In the genomic region with DNA sequence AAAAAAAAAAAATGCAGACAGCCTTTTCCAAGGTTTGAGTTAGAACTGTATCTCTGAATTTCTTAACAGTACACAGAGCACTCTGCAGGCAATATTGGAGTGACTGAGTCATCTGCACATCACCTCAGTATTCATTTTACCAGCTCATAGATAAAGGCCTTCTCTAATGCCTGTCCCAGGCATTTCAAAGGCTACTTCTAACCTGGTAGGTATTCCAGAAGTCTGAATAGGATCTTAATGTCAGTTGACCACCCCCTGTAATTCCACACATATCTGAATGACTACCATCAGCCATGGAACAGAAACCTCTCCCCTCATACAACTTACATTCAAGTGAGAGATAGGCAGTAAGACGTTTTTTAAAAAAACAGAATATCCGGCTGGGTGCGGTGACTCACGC, we compare ENCODE assay signal across 19 cellular contexts. TPM values are rescaled to one million over a fixed set of nuclear protein-coding genes. Genes with fewer than 3 reads are reported as not detected.
DNase-seq lines count a peak whose midpoint lies in the region; ATAC-seq and TF ChIP-seq lines count a peak whose summit lies in the region.
"Had no signal": no experiment of that assay in that cellular context is flagged by ENCODE, and none has a peak within 500 bp of the region (broad histone marks: within the 10 kb centered on the region; RNA-seq: fewer than 3 reads in every experiment).

No MANE protein-coding gene starts in this region.

- H3K4me3 ChIP-seq in esophagus muscularis mucosa (no peak overlapping the region), sigmoid colon (no peak overlapping the region)
- H3K4me3 ChIP-seq: coronary artery, testis had no signal

- intact Hi-C loops in esophagus muscularis mucosa (cut with DNase I) (no loop called here), sigmoid colon (cut with DNase I) (no loop called here)

- H3K9me3 ChIP-seq in esophagus muscularis mucosa (no peaks in the 10 kb centered on the region), sigmoid colon (no peaks in the 10 kb centered on the region)
- H3K9me3 ChIP-seq: testis had no signal

- peaks cover 8 to 23% (median 21%) of the 10 kb centered on the region in 4 donors for H3K4me1 ChIP-seq in esophagus muscularis mucosa
- peaks cover 0 to 18% (median 17%) of the 10 kb centered on the region in 4 donors for H3K4me1 ChIP-seq in sigmoid colon
- H3K4me1 ChIP-seq: testis had no signal

- ATAC-seq in GM18858 (IDR thresholded peaks at IDR 0.05; ENCODE audit: unreplicated experiment): no peak
- ATAC-seq: activated naive CD8-positive, alpha-beta T cell treated with anti-CD3 and anti-CD28 coated beads, Interleukin-2, amount 50 U/mL, for 24 hours had no signal

- TF ChIP-seq CTCF in esophagus muscularis mucosa (IDR thresholded peaks at IDR 0.05) (no peak), sigmoid colon (IDR thresholded peaks at IDR 0.05) (no peak)

- H3K27ac ChIP-seq in esophagus muscularis mucosa (replicated peaks in 1 of 4): peak overlapping the region; percentile 81 to 87 (median 82)
- peak overlapping the region; percentile 69 to 84 (median 78) for H3K27ac ChIP-seq in sigmoid colon
- H3K27ac ChIP-seq: coronary artery, testis had no signal

- peaks cover 0 to 29% (median 10%) of the 10 kb centered on the region in 4 donors for H3K36me3 ChIP-seq in esophagus muscularis mucosa
- H3K36me3 ChIP-seq in sigmoid colon: peaks cover 0 to 6% (median 2%) of the 10 kb centered on the region in 4 donors

- peak; percentile 53 for DNase-seq in EH (ENCODE audit: low read depth)
- peak; percentile 31 for DNase-seq in RPMI7951 (ENCODE audit: low read depth)
- DNase-seq in esophagus muscularis mucosa (ENCODE audit: extremely low spot score): no peak
- DNase-seq in sigmoid colon: no peak
- no peak for DNase-seq in 8988T
- DNase-seq in erythroblast (lab: John Stamatoyannopoulos, UW): no peak
- no peak for DNase-seq in stimulated activated CD4-positive, alpha-beta T cell treated with anti-CD3 and anti-CD28 coated beads, Interleukin-15, amount 100 ng/mL, for 24 hours
- DNase-seq: activated CD4-positive, alpha-beta T cell treated with anti-CD3 and anti-CD28 coated beads for 48 hours; activated naive CD8-positive, alpha-beta T cell treated with anti-CD3 and anti-CD28 coated beads, Interleukin-2, amount 50 U/mL, for 24 hours; activated T-cell treated with anti-CD3 and anti-CD28 coated beads, Interleukin-2, amount 50 U/mL, for 48 hours; CD4-positive, CD25-positive, alpha-beta regulatory T cell; GF-D8; H9; Karpas-422; NCI-H1694 treated with DMSO at 0.1 percent for 48 hours; T-helper 2 cell; testis had no signal

- 61% methylated on average over 4 of the region's 4 CpGs for WGBS in esophagus muscularis mucosa
- WGBS in sigmoid colon, 2 donors: 78 to 90% methylated on average over 4 of the region's 4 CpGs

- TF ChIP-seq EP300 in esophagus muscularis mucosa (IDR thresholded peaks at IDR 0.05) (no peak), sigmoid colon (IDR thresholded peaks at IDR 0.05) (no peak)

- H3K27me3 ChIP-seq in esophagus muscularis mucosa: no peaks in the 10 kb centered on the region
- H3K27me3 ChIP-seq in sigmoid colon: no peaks in the 10 kb centered on the region
- H3K27me3 ChIP-seq: testis had no signal

- TF ChIP-seq POLR2A in esophagus muscularis mucosa (IDR thresholded peaks at IDR 0.05; ENCODE audit: low read depth) (no peak), sigmoid colon (IDR thresholded peaks at IDR 0.05) (no peak), erythroblast (IDR thresholded peaks at IDR 0.05; ENCODE audit: low read length) (no peak)

RNA-seq across cellular contexts. Expression of gene METTL21A, which starts 9.0 kb away (rescaled TPM):
- total RNA-seq in RPMI7951 (2014; rRNA removed; shearing (Covaris generic)): 22.1 and 33.2 TPM in 2 replicates
- 10 to 100 TPM; 10.1 to 31.6 (median 22.5) TPM for total RNA-seq in esophagus muscularis mucosa
- 10 to 100 TPM; 12.9 to 23.5 (median 20.5) TPM for total RNA-seq in sigmoid colon
- 10 to 100 TPM; 18.0 to 43.0 (median 22.8) TPM for polyA plus RNA-seq in sigmoid colon

Comparison
In these comparisons a context has a peak if more than half of its experiments do, and no peak if none do; other contexts are left out.
1. DNase-seq: peak in EH (single experiment) and RPMI7951 (single experiment); none in esophagus muscularis mucosa (single experiment), sigmoid colon (single experiment), 8988T (single experiment), erythroblast (0 of 2) and stimulated activated CD4-positive, alpha-beta T cell treated with anti-CD3 and anti-CD28 coated beads, Interleukin-15, amount 100 ng/mL, for 24 hours (single experiment).